In genomic region chr6:126033696-126034095, GRCh38 we compare ENCODE assay signal across 8 cellular contexts. TPM values are rescaled to one million over a fixed set of nuclear protein-coding genes. Genes with fewer than 3 reads are reported as not detected.
DNase-seq lines count a peak whose midpoint lies in the region; ATAC-seq, FAIRE-seq and TF ChIP-seq lines count a peak whose summit lies in the region.

No MANE protein-coding gene starts in this region.

- H4K20me1 ChIP-seq in HepG2 (ENCODE audit: insufficient read depth, low read length) = peaks cover 7% of the 10 kb centered on the region; the same call in 1 of the 2 replicates

- FAIRE-seq in D721Med (lab: Jason Lieb, UNC) (peak; percentile 29), HepG2 (lab: Jason Lieb, UNC) (no peak)

- H3K4me2 ChIP-seq in HepG2 (ENCODE audit: low read depth, low read length) = no peak overlapping the region

- peak; percentile 52 for TF ChIP-seq CTCF in D721Med (IDR thresholded peaks at IDR 0.05; ENCODE audit: insufficient read depth, missing control alignments)
- peak; percentile 88 for TF ChIP-seq CTCF in chondrocyte (IDR thresholded peaks at IDR 0.05)
- peak; percentile 78 for TF ChIP-seq CTCF in HepG2 (CRISPR knock-in tag; IDR thresholded peaks at IDR 0.05)

- POLR2A ChIA-PET in HepG2 (lab: Yijun Ruan, JAX) = no interaction called here

- no peaks in the 10 kb centered on the region for H3K9me3 Mint-ChIP-seq in chondrocyte (ENCODE audit: low read depth)

- no TSS peak for BruUV-seq in HepG2 (replicated peaks; lab: Mats Ljungman, UMichigan)

- 51% methylated on average over 3 of the region's 3 CpGs for WGBS in HepG2 (ENCODE audit: low lambda C conversion rate)

- peak; percentile 62 for TF ChIP-seq RAD21 in HepG2 (CRISPR knock-in tag; IDR thresholded peaks at IDR 0.05)

- H2AFZ ChIP-seq in HepG2 (ENCODE audit: low read length) = no peak overlapping the region

- no peak for DNase-seq in D721Med (ENCODE audit: insufficient read length, low spot score)
- peak; percentile 30 for DNase-seq in NCI-H82 treated with DMSO at 0.1 percent for 48 hours (lab: John Stamatoyannopoulos, UW; ENCODE audit: unreplicated experiment)
- DNase-seq in chondrocyte (ENCODE audit: low spot score) = no peak
- DNase-seq in HepG2 (ENCODE audit: low spot score) = peak; percentile 68
- DNase-seq in activated CD4-positive, CD25-positive, alpha-beta regulatory T cell (lab: John Stamatoyannopoulos, UW) = no peak

- ATAC-seq in GM19043 (IDR thresholded peaks at IDR 0.05; ENCODE audit: low read depth, unreplicated experiment) = peak; percentile 92
- peak; percentile 73 for ATAC-seq in HG03196 (IDR thresholded peaks at IDR 0.05; ENCODE audit: unreplicated experiment)
- peak; percentile 97 for ATAC-seq in HepG2
- no peak for ATAC-seq in HG03439 (IDR thresholded peaks at IDR 0.05; ENCODE audit: unreplicated experiment)

- TF ChIP-seq POLR2A in HepG2 (IDR thresholded peaks at IDR 0.05; ENCODE audit: insufficient read depth in 1 of 2, low read depth in 2 of 2, low read length in 2 of 2) = no peak

- H3K9me3 ChIP-seq in HepG2 (ENCODE audit: low read length) = no peaks in the 10 kb centered on the region

- in situ Hi-C loops in HepG2 (cut with HindIII; ENCODE audit: extremely low pct_ligation_motif_present, low pct_unique_long_range_greater_than_20kb) = loop anchor here (25.0 kb wide), 2 partner anchors 629 to 1079 kb away; partner anchors contain the start of gene RSPO3

- intact Hi-C loops in HepG2 (cut with micrococcal nuclease; ENCODE audit: unreplicated experiment) = loop anchor here (1.0 to 5.0 kb wide), 3 partner anchors 138 to 624 kb away; no protein-coding TSS in a partner anchor

- no peaks in the 10 kb centered on the region for H3K27me3 Mint-ChIP-seq in chondrocyte (ENCODE audit: low read depth)

- no peak overlapping the region for H3K27ac ChIP-seq in HepG2 (ENCODE audit: extremely low read length, insufficient read depth, low read length)

- no peak overlapping the region for H3K4me3 Mint-ChIP-seq in chondrocyte (ENCODE audit: unreplicated experiment)

- peaks cover 26% of the 10 kb centered on the region for H3K4me1 Mint-ChIP-seq in chondrocyte (ENCODE audit: low read depth)

- H3K9ac ChIP-seq in HepG2 (ENCODE audit: insufficient read depth, low read depth, low read length) = no peak overlapping the region

- peaks cover 8% of the 10 kb centered on the region for H3K36me3 Mint-ChIP-seq in chondrocyte (ENCODE audit: low read depth)

- CTCF ChIA-PET in HepG2 (lab: Yijun Ruan, JAX; ENCODE audit: low intra/inter-chr PET ratio, low total read pairs) = interaction anchor here (1.3 to 2.0 kb wide), 2 partner anchors 137 to 279 kb away, joined by 5 to 13 read pairs; no protein-coding TSS in a partner anchor

- peak overlapping the region; percentile 52 for H3K27ac Mint-ChIP-seq in chondrocyte (ENCODE audit: unreplicated experiment)

- peaks cover 14% of the 10 kb centered on the region for H3K4me1 ChIP-seq in HepG2 (ENCODE audit: insufficient read depth, low read length)

- H3K36me3 ChIP-seq in HepG2 (replicated peaks in 1 of 2; ENCODE audit: control insufficient read depth in 1 of 2, insufficient read depth in 2 of 2, low read length in 2 of 2) = peaks cover 8 to 79% of the 10 kb centered on the region in 2 experiments

- TF ChIP-seq EP300 in HepG2 (IDR thresholded peaks at IDR 0.05; ENCODE audit: low read depth in 2 of 2, low read length in 2 of 2) (no peak), HepG2 (CRISPR knock-in tag; IDR thresholded peaks at IDR 0.05; ENCODE audit: borderline replicate concordance) (no peak)

- H3K79me2 ChIP-seq in HepG2 (ENCODE audit: insufficient read depth, low read length) = no peaks in the 10 kb centered on the region

- no peak overlapping the region for H3K4me3 ChIP-seq in HepG2 (replicated peaks in 1 of 3; ENCODE audit: insufficient read depth in 1 of 3, low read depth in 2 of 3, low read length in 3 of 3)

- H3K27me3 ChIP-seq in HepG2 (ENCODE audit: control insufficient read depth in 1 of 2, insufficient read depth in 2 of 2, low read length in 2 of 2) = no peaks in the 10 kb centered on the region

TF ChIP-seq in HepG2, 621 proteins besides CTCF, POLR2A, EP300 and RAD21:
- TF ChIP-seq ARNTL (CRISPR knock-in tag; IDR thresholded peaks at IDR 0.05) = no peak
- TF ChIP-seq SMC3 (IDR thresholded peaks at IDR 0.05; ENCODE audit: low read length) = peak; percentile 58
- TF ChIP-seq GZF1 (CRISPR knock-in tag; IDR thresholded peaks at IDR 0.05) = no peak
- TF ChIP-seq STAG1 (CRISPR knock-in tag; IDR thresholded peaks at IDR 0.05) = peak; percentile 83
- peak; percentile 55; the same call in 1 of the 2 replicates for TF ChIP-seq ELF1 (CRISPR knock-in tag; IDR thresholded peaks at IDR 0.05)
- TF ChIP-seq PPARG (CRISPR knock-in tag; conservative IDR thresholded peaks at IDR 0.05) = 0 out of 2 replicates have a peak, but pooled peaks have one; percentile 18
- TF ChIP-seq ELF3 (CRISPR knock-in tag; IDR thresholded peaks at IDR 0.05) = peak; percentile 82
- no peak for TF ChIP-seq ZNF777 (CRISPR knock-in tag; IDR thresholded peaks at IDR 0.05)
- no peak for TF ChIP-seq SKI (IDR thresholded peaks at IDR 0.05; ENCODE audit: partially characterized antibody)
- no peak for TF ChIP-seq HIVEP1 (CRISPR knock-in tag; IDR thresholded peaks at IDR 0.05)

RNA-seq across cellular contexts. Expression of gene TRMT11, which starts 47.4 kb away (rescaled TPM):
- total RNA-seq in chondrocyte = 12.0 to 21.0 TPM (median 15.4 TPM) in 3 replicates
- total RNA-seq in HepG2 (2016; rRNA removed; fragmentation: Illumina TruSeq; extraction: Trizol) = 66.0 and 81.9 TPM in 2 replicates
- total RNA-seq in HepG2 (2016; cell fraction: cytosol; rRNA removed; fragmentation: Illumina TruSeq; extraction: Trizol; ENCODE audit: low read depth) = 21.2 and 26.8 TPM in 2 replicates
- 67.4 and 74.9 TPM in 2 replicates for total RNA-seq in HepG2 (2016; cell fraction: insoluble cytoplasmic fraction; rRNA removed; fragmentation: Illumina TruSeq; extraction: Trizol)
- total RNA-seq in HepG2 (2016; cell fraction: membrane; rRNA removed; fragmentation: Illumina TruSeq; extraction: Trizol) = 20.1 and 28.0 TPM in 2 replicates
- 235 and 261 TPM in 2 replicates for total RNA-seq in HepG2 (2016; cell fraction: nucleus; rRNA removed; fragmentation: Illumina TruSeq; extraction: Trizol)
- 31.9 and 42.2 TPM in 2 replicates for polyA plus RNA-seq in HepG2 (2011; rRNA removed)
- polyA plus RNA-seq in HepG2 (2011; cell fraction: cytosol; rRNA removed) = 13.5 and 18.7 TPM in 2 replicates
- polyA plus RNA-seq in HepG2 (2011; cell fraction: nucleus; rRNA removed) = 53.6 and 65.0 TPM in 2 replicates
- 22.7 and 30.6 TPM in 2 replicates for polyA plus RNA-seq in HepG2 (2012)
- 3.1 and 3.6 TPM in 2 replicates for polyA plus RNA-seq in HepG2 (2016; cell fraction: cytosol; fragmentation: Illumina TruSeq; extraction: Trizol; ENCODE audit: low read depth)
- polyA plus RNA-seq in HepG2 (2016; cell fraction: insoluble cytoplasmic fraction; fragmentation: Illumina TruSeq; extraction: Trizol; ENCODE audit: low read depth) = 45.8 and 49.9 TPM in 2 replicates
- 6.0 and 6.4 TPM in 2 replicates for polyA plus RNA-seq in HepG2 (2016; cell fraction: membrane; fragmentation: Illumina TruSeq; extraction: Trizol; ENCODE audit: low read depth)
- polyA plus RNA-seq in HepG2 (2016; cell fraction: nucleus; fragmentation: Illumina TruSeq; extraction: Trizol; ENCODE audit: insufficient read depth, low read depth) = 68.3 and 74.4 TPM in 2 replicates
- polyA minus RNA-seq in HepG2 (2011; rRNA and poly(A)+ RNA removed; ENCODE audit: low replicate concordance) = 15.0 and 25.2 TPM in 2 replicates
- polyA minus RNA-seq in HepG2 (2011; cell fraction: cytosol; rRNA and poly(A)+ RNA removed) = 13.2 and 16.8 TPM in 2 replicates
- 381 and 440 TPM in 2 replicates for polyA minus RNA-seq in HepG2 (2011; cell fraction: nucleus; rRNA and poly(A)+ RNA removed)

Comparison
In these comparisons a context has a peak if more than half of its experiments do, and no peak if none do; other contexts are left out.
1. DNase-seq: peak in NCI-H82 treated with DMSO at 0.1 percent for 48 hours (single experiment) and HepG2 (single experiment); none in D721Med (single experiment), chondrocyte (single experiment) and activated CD4-positive, CD25-positive, alpha-beta regulatory T cell (0 of 4).
2. Peak in every context shown above with its lines, with median percentiles within 50 percentile points of each other: CTCF ChIP-seq.